7 cellular contexts compared by ENCODE assay signal in the genomic region with DNA sequence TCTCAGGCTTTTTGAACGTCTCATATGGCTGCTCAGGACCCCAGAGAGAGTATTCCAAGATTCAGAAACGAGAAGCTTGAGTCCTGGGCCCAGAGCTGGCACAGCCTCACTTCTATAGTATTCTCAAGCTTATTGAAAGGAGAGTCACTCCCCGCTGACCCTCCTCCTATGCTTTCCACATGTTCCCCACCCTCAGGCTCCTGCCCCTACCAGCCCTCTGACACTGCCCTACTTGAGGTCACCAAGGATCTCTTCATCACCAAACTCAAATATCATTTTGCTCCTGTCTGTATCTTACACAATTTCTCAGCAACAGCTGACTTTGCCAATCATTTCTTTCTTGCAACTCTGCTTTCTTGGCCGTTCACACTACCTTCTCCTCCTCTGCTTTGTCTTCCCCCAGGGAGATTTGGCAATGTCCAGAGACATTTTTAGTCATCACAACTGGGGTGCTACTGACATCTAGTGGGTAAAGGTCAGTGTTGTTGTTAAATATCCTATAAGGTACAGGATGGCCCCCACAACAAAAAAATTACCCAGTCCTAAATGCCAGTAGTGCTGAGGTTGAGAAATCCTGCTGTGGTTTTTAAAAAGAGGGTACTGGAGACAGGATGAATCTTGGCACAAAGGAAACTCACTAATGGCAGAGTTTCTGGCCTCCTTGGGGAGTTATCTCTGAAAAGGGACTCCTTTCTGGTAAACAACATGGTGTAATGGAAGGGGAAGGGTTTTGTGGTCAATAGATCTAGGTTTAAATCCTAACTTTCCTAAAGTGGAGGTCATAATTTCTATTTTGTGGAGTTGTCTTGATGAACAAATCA. TPM values are rescaled to one million over a fixed set of nuclear protein-coding genes. Genes with fewer than 3 reads are reported as not detected.
DNase-seq lines count a peak whose midpoint lies in the region; ATAC-seq and TF ChIP-seq lines count a peak whose summit lies in the region.

No MANE protein-coding gene starts in this region.

- no peaks in the 10 kb centered on the region for H3K9me2 ChIP-seq in GM23338 (ENCODE audit: insufficient read depth)

- no peak overlapping the region for H3K4me3 ChIP-seq in GM23338
- no peak overlapping the region for H3K4me3 ChIP-seq in astrocyte of the spinal cord (ENCODE audit: low read depth, low read length)

- H3K9me3 Mint-ChIP-seq in GM23338 (no peaks in the 10 kb centered on the region), osteocyte (ENCODE audit: unreplicated experiment) (no peaks in the 10 kb centered on the region)

- H3K27ac Mint-ChIP-seq in GM23338: no peak overlapping the region
- H3K27ac Mint-ChIP-seq in osteocyte (ENCODE audit: unreplicated experiment): no peak overlapping the region

- H3K4me3 Mint-ChIP-seq in GM23338: no peak overlapping the region
- no peak overlapping the region for H3K4me3 Mint-ChIP-seq in osteocyte (ENCODE audit: unreplicated experiment)

- H3F3A ChIP-seq in GM23338 (replicated peaks; ENCODE audit: low read depth): no peaks in the 10 kb centered on the region

- H3K4me1 Mint-ChIP-seq in GM23338 (no peaks in the 10 kb centered on the region; the same call in 2 of the 3 replicates), osteocyte (ENCODE audit: unreplicated experiment) (no peaks in the 10 kb centered on the region)

- ATAC-seq in GM23338: peak; percentile 87

- H3K36me3 Mint-ChIP-seq in GM23338 (ENCODE audit: low read depth) (no peaks in the 10 kb centered on the region), osteocyte (ENCODE audit: unreplicated experiment) (no peaks in the 10 kb centered on the region)

- in situ Hi-C loops in GM13977 (cut with MboI; ENCODE audit: low pct_unique_long_range_greater_than_20kb, low sequenced_read_pairs, unreplicated experiment): no loop called here
- in situ Hi-C loops in KBM-7 (cut with MboI; ENCODE audit: low pct_unique_long_range_greater_than_20kb, low sequenced_read_pairs): no loop called here
- in situ Hi-C loops in astrocyte of the spinal cord (cut with HindIII; ENCODE audit: low sequenced_read_pairs): no loop called here

- peak overlapping the region; percentile 57; the same call in 1 of the 2 replicates for H2AFZ ChIP-seq in GM23338

- TF ChIP-seq CTCF in GM13977 (IDR thresholded peaks at IDR 0.05; ENCODE audit: extremely low read depth, insufficient read depth, missing control alignments): peak; percentile 64
- TF ChIP-seq CTCF in GM23338 (conservative IDR thresholded peaks at IDR 0.05; ENCODE audit: low read depth in 2 of 2): peak; percentile 67 to 73
- TF ChIP-seq CTCF in astrocyte of the spinal cord (IDR thresholded peaks at IDR 0.05; ENCODE audit: low read depth, low read length): peak; percentile 45
- no peak for TF ChIP-seq CTCF in osteocyte (IDR thresholded peaks at IDR 0.05)

- H3K27me3 ChIP-seq in GM23338 (ENCODE audit: insufficient read depth): no peaks in the 10 kb centered on the region

- H3K27ac ChIP-seq in GM23338 (ENCODE audit: low read depth): no peak overlapping the region

- H3K4me2 ChIP-seq in GM23338: no peak overlapping the region

- peaks cover 2% of the 10 kb centered on the region for H3K27me3 Mint-ChIP-seq in GM23338 (ENCODE audit: insufficient read depth, low read depth, poor library complexity)
- H3K27me3 Mint-ChIP-seq in osteocyte (ENCODE audit: unreplicated experiment): peaks cover 33% of the 10 kb centered on the region

- no peaks in the 10 kb centered on the region for H3K79me2 ChIP-seq in GM23338 (replicated peaks; ENCODE audit: insufficient read depth)

- DNase-seq in GM13977 (ENCODE audit: low spot score) (peak; percentile 11), GM23338 (ENCODE audit: low spot score) (peak; percentile 71), KBM-7 (peak; percentile 20), astrocyte of the spinal cord (ENCODE audit: low read depth, low spot score) (peak; percentile 67), medulla oblongata (ENCODE audit: extremely low spot score) (peak; percentile 76), 8988T (no peak), osteocyte (ENCODE audit: extremely low spot score, unreplicated experiment) (no peak)

- H4K20me1 ChIP-seq in GM23338 (replicated peaks; ENCODE audit: insufficient read depth): no peaks in the 10 kb centered on the region

- no peaks in the 10 kb centered on the region for H3K4me1 ChIP-seq in GM23338 (ENCODE audit: insufficient read depth)

- H3K36me3 ChIP-seq in GM23338 (ENCODE audit: insufficient read depth): no peaks in the 10 kb centered on the region

TF ChIP-seq in GM23338, 12 proteins besides CTCF, POLR2A, EP300 and RAD21 (continues in another document):
- TF ChIP-seq POLR2AphosphoS5 (IDR thresholded peaks at IDR 0.05; ENCODE audit: low read depth) (no peak), EZH2 (IDR thresholded peaks at IDR 0.05; ENCODE audit: low read depth, unreplicated experiment) (no peak), EZH2phosphoT487 (IDR thresholded peaks at IDR 0.05; ENCODE audit: unreplicated experiment) (no peak), JUNB (IDR thresholded peaks at IDR 0.05; ENCODE audit: unreplicated experiment) (no peak)
- TF ChIP-seq, protein P1, sequence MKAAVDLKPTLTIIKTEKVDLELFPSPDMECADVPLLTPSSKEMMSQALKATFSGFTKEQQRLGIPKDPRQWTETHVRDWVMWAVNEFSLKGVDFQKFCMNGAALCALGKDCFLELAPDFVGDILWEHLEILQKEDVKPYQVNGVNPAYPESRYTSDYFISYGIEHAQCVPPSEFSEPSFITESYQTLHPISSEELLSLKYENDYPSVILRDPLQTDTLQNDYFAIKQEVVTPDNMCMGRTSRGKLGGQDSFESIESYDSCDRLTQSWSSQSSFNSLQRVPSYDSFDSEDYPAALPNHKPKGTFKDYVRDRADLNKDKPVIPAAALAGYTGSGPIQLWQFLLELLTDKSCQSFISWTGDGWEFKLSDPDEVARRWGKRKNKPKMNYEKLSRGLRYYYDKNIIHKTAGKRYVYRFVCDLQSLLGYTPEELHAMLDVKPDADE (IDR thresholded peaks at IDR 0.05): no peak
- TF ChIP-seq, protein P2, sequence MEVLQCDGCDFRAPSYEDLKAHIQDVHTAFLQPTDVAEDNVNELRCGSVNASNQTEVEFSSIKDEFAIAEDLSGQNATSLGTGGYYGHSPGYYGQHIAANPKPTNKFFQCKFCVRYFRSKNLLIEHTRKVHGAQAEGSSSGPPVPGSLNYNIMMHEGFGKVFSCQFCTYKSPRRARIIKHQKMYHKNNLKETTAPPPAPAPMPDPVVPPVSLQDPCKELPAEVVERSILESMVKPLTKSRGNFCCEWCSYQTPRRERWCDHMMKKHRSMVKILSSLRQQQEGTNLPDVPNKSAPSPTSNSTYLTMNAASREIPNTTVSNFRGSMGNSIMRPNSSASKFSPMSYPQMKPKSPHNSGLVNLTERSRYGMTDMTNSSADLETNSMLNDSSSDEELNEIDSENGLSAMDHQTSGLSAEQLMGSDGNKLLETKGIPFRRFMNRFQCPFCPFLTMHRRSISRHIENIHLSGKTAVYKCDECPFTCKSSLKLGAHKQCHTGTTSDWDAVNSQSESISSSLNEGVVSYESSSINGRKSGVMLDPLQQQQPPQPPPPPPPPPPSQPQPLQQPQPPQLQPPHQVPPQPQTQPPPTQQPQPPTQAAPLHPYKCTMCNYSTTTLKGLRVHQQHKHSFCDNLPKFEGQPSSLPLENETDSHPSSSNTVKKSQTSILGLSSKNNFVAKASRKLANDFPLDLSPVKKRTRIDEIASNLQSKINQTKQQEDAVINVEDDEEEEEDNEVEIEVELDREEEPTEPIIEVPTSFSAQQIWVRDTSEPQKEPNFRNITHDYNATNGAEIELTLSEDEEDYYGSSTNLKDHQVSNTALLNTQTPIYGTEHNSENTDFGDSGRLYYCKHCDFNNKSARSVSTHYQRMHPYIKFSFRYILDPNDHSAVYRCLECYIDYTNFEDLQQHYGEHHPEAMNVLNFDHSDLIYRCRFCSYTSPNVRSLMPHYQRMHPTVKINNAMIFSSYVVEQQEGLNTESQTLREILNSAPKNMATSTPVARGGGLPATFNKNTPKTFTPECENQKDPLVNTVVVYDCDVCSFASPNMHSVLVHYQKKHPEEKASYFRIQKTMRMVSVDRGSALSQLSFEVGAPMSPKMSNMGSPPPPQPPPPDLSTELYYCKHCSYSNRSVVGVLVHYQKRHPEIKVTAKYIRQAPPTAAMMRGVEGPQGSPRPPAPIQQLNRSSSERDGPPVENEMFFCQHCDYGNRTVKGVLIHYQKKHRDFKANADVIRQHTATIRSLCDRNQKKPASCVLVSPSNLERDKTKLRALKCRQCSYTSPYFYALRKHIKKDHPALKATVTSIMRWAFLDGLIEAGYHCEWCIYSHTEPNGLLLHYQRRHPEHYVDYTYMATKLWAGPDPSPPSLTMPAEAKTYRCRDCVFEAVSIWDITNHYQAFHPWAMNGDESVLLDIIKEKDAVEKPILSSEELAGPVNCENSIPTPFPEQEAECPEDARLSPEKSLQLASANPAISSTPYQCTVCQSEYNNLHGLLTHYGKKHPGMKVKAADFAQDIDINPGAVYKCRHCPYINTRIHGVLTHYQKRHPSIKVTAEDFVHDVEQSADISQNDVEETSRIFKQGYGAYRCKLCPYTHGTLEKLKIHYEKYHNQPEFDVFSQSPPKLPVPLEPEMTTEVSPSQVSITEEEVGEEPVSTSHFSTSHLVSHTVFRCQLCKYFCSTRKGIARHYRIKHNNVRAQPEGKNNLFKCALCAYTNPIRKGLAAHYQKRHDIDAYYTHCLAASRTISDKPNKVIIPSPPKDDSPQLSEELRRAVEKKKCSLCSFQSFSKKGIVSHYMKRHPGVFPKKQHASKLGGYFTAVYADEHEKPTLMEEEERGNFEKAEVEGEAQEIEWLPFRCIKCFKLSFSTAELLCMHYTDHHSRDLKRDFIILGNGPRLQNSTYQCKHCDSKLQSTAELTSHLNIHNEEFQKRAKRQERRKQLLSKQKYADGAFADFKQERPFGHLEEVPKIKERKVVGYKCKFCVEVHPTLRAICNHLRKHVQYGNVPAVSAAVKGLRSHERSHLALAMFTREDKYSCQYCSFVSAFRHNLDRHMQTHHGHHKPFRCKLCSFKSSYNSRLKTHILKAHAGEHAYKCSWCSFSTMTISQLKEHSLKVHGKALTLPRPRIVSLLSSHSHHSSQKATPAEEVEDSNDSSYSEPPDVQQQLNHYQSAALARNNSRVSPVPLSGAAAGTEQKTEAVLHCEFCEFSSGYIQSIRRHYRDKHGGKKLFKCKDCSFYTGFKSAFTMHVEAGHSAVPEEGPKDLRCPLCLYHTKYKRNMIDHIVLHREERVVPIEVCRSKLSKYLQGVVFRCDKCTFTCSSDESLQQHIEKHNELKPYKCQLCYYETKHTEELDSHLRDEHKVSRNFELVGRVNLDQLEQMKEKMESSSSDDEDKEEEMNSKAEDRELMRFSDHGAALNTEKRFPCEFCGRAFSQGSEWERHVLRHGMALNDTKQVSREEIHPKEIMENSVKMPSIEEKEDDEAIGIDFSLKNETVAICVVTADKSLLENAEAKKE (CRISPR knock-in tag; IDR thresholded peaks at IDR 0.05): no peak

RNA-seq across cellular contexts. Expression of a gene that starts 26.9 kb away (rescaled TPM):
- total RNA-seq in GM23338 (2014; rRNA removed; shearing (Covaris generic)): 8.1 and 10.1 TPM in 2 replicates
- 11.0 and 15.1 TPM in 2 replicates for polyA plus RNA-seq in GM23338 (2016; fragmentation: Nextera tagmentation; extraction: Ambion mirVana)
- total RNA-seq in osteocyte: 16.7 and 18.3 TPM in 2 replicates

RNA-seq across cellular contexts. Expression of a gene that starts 47.5 kb away (rescaled TPM):
- 9.8 and 13.1 TPM in 2 replicates for total RNA-seq in GM23338 (2014; rRNA removed; shearing (Covaris generic))
- 12.3 and 16.8 TPM in 2 replicates for polyA plus RNA-seq in GM23338 (2016; fragmentation: Nextera tagmentation; extraction: Ambion mirVana)
- 23.3 and 26.9 TPM in 2 replicates for total RNA-seq in osteocyte

Comparison
In these comparisons a context has a peak if more than half of its experiments do, and no peak if none do; other contexts are left out.
1. DNase-seq: peak in GM13977 (single experiment), GM23338 (single experiment), KBM-7 (single experiment), astrocyte of the spinal cord (single experiment) and medulla oblongata (single experiment); none in 8988T (single experiment) and osteocyte (single experiment).